Comparison of ENCODE assay signal across 8 cellular contexts in the genomic region with DNA sequence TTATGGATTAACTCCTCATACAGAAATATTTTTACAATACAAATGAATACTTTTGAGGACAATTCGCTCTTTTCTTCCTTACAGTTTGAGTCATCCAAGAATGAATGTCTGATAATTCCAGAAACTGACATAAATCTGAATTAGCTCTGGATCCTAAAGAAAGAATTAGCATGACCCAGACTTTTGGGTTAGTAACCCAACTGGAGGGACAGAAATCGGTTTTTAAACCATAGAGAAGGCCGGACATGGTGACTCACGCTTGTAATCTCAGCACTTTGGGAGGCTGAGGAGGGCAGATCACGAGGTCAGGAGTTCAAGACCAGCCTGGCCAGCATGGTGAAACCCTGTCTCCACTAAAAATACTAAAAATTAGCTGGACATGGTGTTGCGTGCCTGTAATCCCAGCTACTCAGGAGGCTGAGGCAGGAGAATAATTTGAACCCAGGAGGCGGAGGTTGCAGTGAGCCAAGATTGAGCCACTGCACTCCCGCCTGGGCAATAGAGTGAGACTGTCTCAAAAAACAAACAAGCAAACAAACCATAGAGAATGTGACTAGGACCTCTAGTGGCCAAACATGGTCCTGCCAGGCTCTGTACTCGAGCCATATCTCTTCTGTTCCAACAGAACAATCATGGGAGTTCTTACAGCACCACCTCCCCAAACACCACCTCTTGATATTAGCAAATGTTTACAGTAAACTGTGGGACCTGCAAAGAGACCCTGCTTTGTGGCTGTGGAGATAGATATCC. TPM values are rescaled to one million over a fixed set of nuclear protein-coding genes. Genes with fewer than 3 reads are reported as not detected.
DNase-seq lines count a peak whose midpoint lies in the region; ATAC-seq and TF ChIP-seq lines count a peak whose summit lies in the region.

No MANE protein-coding gene starts in this region.

- TF ChIP-seq CTCF in GM12875 (IDR thresholded peaks at IDR 0.05; ENCODE audit: borderline replicate concordance, insufficient read depth, low read depth, low read length) (peak; percentile 60; the same call in 1 of the 2 replicates), WTC11 (IDR thresholded peaks at IDR 0.05) (peak; percentile 67), nephron (IDR thresholded peaks at IDR 0.05; ENCODE audit: unreplicated experiment in 3 of 3) (peak; percentile 25 to 35 (median 34)), gastrocnemius medialis (IDR thresholded peaks at IDR 0.05 in 4 of 5, conservative IDR thresholded peaks at IDR 0.05 in 1 of 5) (peak in 2 of 5 experiments; percentile 16 to 45)

- TF ChIP-seq POLR2A in gastrocnemius medialis (IDR thresholded peaks at IDR 0.05) = no peak

- peaks cover 2 to 12% of the 10 kb centered on the region in 2 donors for H3K4me1 ChIP-seq in gastrocnemius medialis

- no peaks in the 10 kb centered on the region for H3K36me3 ChIP-seq in gastrocnemius medialis

- no peak overlapping the region for H3K27ac ChIP-seq in gastrocnemius medialis

- POLR2A ChIA-PET in WTC11 (lab: Charles Lee) = no interaction called here

- H3K4me3 ChIP-seq in GM12875 (ENCODE audit: low read depth, low read length) (no peak overlapping the region), gastrocnemius medialis (no peak overlapping the region)

- H3K27me3 Mint-ChIP-seq in WTC11 (ENCODE audit: low read depth) = no peaks in the 10 kb centered on the region
- no peaks in the 10 kb centered on the region for H3K27me3 Mint-ChIP-seq in nephron (ENCODE audit: low read depth)

- ATAC-seq in HG02981 (IDR thresholded peaks at IDR 0.05; ENCODE audit: unreplicated experiment) = peak; percentile 74
- ATAC-seq in WTC11 = peak; percentile 85
- ATAC-seq in gastrocnemius medialis = no peak

- H3K27me3 ChIP-seq in gastrocnemius medialis = no peaks in the 10 kb centered on the region

- H3K4me3 Mint-ChIP-seq in WTC11 = no peak overlapping the region
- no peak overlapping the region for H3K4me3 Mint-ChIP-seq in nephron

- in situ Hi-C loops in gastrocnemius medialis (cut with MboI; ENCODE audit: low sequenced_read_pairs in 4 of 4) = loop anchor here in 1 of 4 donors (25.0 kb wide), 1 partner anchor 107 kb away; no protein-coding TSS in a partner anchor

- CTCF ChIA-PET in WTC11 (lab: Charles Lee) = interaction anchor here (0.7 to 1.0 kb wide), 2 partner anchors 11 to 43 kb away, joined by 4 to 5 read pairs; no protein-coding TSS in a partner anchor

- H3K9me3 ChIP-seq in gastrocnemius medialis = no peaks in the 10 kb centered on the region

- H3K27ac Mint-ChIP-seq in WTC11 (no peak overlapping the region), nephron (peak overlapping the region; percentile 72 to 95 (median 73))

- no peaks in the 10 kb centered on the region for H3K36me3 Mint-ChIP-seq in WTC11
- peaks cover 5% of the 10 kb centered on the region for H3K36me3 Mint-ChIP-seq in nephron (ENCODE audit: low read depth)

- DNase-seq in WTC11 (ENCODE audit: low spot score) = peak; percentile 62
- DNase-seq in activated CD4-positive, alpha-beta T cell treated with anti-CD3 and anti-CD28 coated beads for 1 hour = no peak
- no peak for DNase-seq in AG08396 (ENCODE audit: low spot score)
- DNase-seq in gastrocnemius medialis = no peak
- DNase-seq in activated effector memory CD4-positive, alpha-beta T cell treated with anti-CD3 and anti-CD28 coated beads, Interleukin-2, amount 50 U/mL, for 16 hours = no peak

- H3K4me1 Mint-ChIP-seq in WTC11 (peaks cover 7% of the 10 kb centered on the region; the same call in 1 of the 2 replicates), nephron (peaks cover 45% of the 10 kb centered on the region)

- H3K9me3 Mint-ChIP-seq in WTC11 (no peaks in the 10 kb centered on the region), nephron (no peaks in the 10 kb centered on the region)

- intact Hi-C loops in gastrocnemius medialis (cut with DNase I; ENCODE audit: low total_unique reads) = no loop called here

TF ChIP-seq in WTC11, 78 proteins besides CTCF, POLR2A, EP300 and RAD21:
- peak; percentile 95 for TF ChIP-seq ZNF121 (CRISPR knock-in tag; IDR thresholded peaks at IDR 0.05)
- no peak for TF ChIP-seq ZNF671 (CRISPR knock-in tag; IDR thresholded peaks at IDR 0.05)

RNA-seq across cellular contexts. Expression of gene LURAP1L, which starts 44.8 kb away (rescaled TPM):
- total RNA-seq in WTC11 (2021) = 1.2 to 1.7 TPM (median 1.3 TPM) in 3 replicates
- 1 to 10 TPM in 3 of 4 donors, under 1 TPM in 1; 0.75 to 2.3 (median 2.0) TPM for total RNA-seq in gastrocnemius medialis

Comparison
In these comparisons a context has a peak if more than half of its experiments do, and no peak if none do; other contexts are left out.
1. ATAC-seq: peak in HG02981 (single experiment) and WTC11 (single experiment); none in gastrocnemius medialis (0 of 2).